28 cellular contexts compared by ENCODE assay signal in genomic region chr13:43377149-43377548, GRCh38.
A peak's percentile ranks its signal among the peaks of the same experiment; 100 is the strongest.
DNase-seq lines count a peak whose midpoint lies in the region; ATAC-seq and TF ChIP-seq lines count a peak whose summit lies in the region.
"Had no signal": no experiment of that assay in that cellular context is flagged by ENCODE, and none has a peak within 500 bp of the region (broad histone marks: within the 10 kb centered on the region; RNA-seq: fewer than 3 reads in every experiment).

No MANE protein-coding gene starts in this region.

- no peaks in the 10 kb centered on the region for H3K27me3 Mint-ChIP-seq in H9 (ENCODE audit: low read depth)

- no peak overlapping the region for H3K56ac ChIP-seq in H9 (ENCODE audit: insufficient read length, low read depth, low read length)

- intact Hi-C loops in heart left ventricle (cut with DNase I), result no loop called here

- H3K36me3 Mint-ChIP-seq in H9 (ENCODE audit: insufficient read depth in 1 of 3, low read depth in 3 of 3), result peaks cover 0 to 8% (median 3%) of the 10 kb centered on the region in 3 experiments; a peak in 4 of 7 replicates
- H3K36me3 Mint-ChIP-seq: CD4-positive, CD25-positive, alpha-beta regulatory T cell had no signal

- no peak overlapping the region for H2AK5ac ChIP-seq in H9 (ENCODE audit: insufficient read length, low read length)

- H3K36me3 ChIP-seq in BE2C, result no peaks in the 10 kb centered on the region
- H3K36me3 ChIP-seq in heart left ventricle, result no peaks in the 10 kb centered on the region
- no peaks in the 10 kb centered on the region for H3K36me3 ChIP-seq in hepatocyte (replicated peaks; ENCODE audit: insufficient read depth, low read depth)
- H3K36me3 ChIP-seq: ascending aorta, colonic mucosa, gastrocnemius medialis, lower lobe of right lung, prostate gland, uterus had no signal

- H3K4me1 ChIP-seq in BE2C (peaks cover 4% of the 10 kb centered on the region), heart left ventricle (peaks cover 0 to 21% (median 11%) of the 10 kb centered on the region in 12 donors), H9 (ENCODE audit: insufficient read depth, low read length) (no peaks in the 10 kb centered on the region), hepatocyte (ENCODE audit: insufficient read depth) (no peaks in the 10 kb centered on the region)
- H3K4me1 ChIP-seq: ascending aorta, colonic mucosa, prostate gland had no signal

- no peak overlapping the region for H3K4me3 Mint-ChIP-seq in H9
- H3K4me3 Mint-ChIP-seq: activated CD4-positive, alpha-beta T cell treated with anti-CD3 and anti-CD28 coated beads for 36 hours; activated naive CD4-positive, alpha-beta T cell treated with anti-CD3 and anti-CD28 coated beads, Interleukin-2, amount 50 U/mL, for 24 hours; activated T-cell treated with anti-CD3 and anti-CD28 coated beads, Interleukin-2, amount 50 U/mL, for 72 hours; CD4-positive, CD25-positive, alpha-beta regulatory T cell; neural crest cell had no signal

- WGBS in heart left ventricle, 4 donors, result 88 to 94% (median 88%) methylated on average over 3 of the region's 3 CpGs
- no CpG with 5 or more reads among the region's 3 CpGs for WGBS in H9 (ENCODE audit: extremely low coverage, insufficient read length, low lambda C conversion rate)
- WGBS in hepatocyte (ENCODE audit: low lambda C conversion rate, missing lambda C conversion rate), result 89% methylated on average over 3 of the region's 3 CpGs

- H4K91ac ChIP-seq in H9 (ENCODE audit: insufficient read length, low read depth, low read length), result no peak overlapping the region

- no peak for TF ChIP-seq CTCF in BE2C (IDR thresholded peaks at IDR 0.05; ENCODE audit: low read depth, low read length)
- TF ChIP-seq CTCF in heart left ventricle (IDR thresholded peaks at IDR 0.05), result no peak
- TF ChIP-seq CTCF in H9 (conservative IDR thresholded peaks at IDR 0.05), result no peak
- no peak for TF ChIP-seq CTCF in hepatocyte (IDR thresholded peaks at IDR 0.05; ENCODE audit: poor library complexity)

- no peak overlapping the region for H3K27ac Mint-ChIP-seq in H9
- H3K27ac Mint-ChIP-seq: activated CD4-positive, alpha-beta T cell treated with anti-CD3 and anti-CD28 coated beads for 36 hours; activated naive CD4-positive, alpha-beta T cell treated with anti-CD3 and anti-CD28 coated beads, Interleukin-2, amount 50 U/mL, for 24 hours; activated T-cell treated with anti-CD3 and anti-CD28 coated beads, Interleukin-2, amount 50 U/mL, for 72 hours; CD4-positive, CD25-positive, alpha-beta regulatory T cell had no signal

- no peak overlapping the region for H2BK15ac ChIP-seq in H9 (ENCODE audit: low read depth, low read length)

- no peak for TF ChIP-seq POLR2A in heart left ventricle (IDR thresholded peaks at IDR 0.05)

- no peak overlapping the region for H3K14ac ChIP-seq in H9 (ENCODE audit: insufficient read depth, low read length)

- no peak overlapping the region for H3K4me2 ChIP-seq in H9 (ENCODE audit: insufficient read depth, insufficient read length, low read length)
- H3K4me2 ChIP-seq in hepatocyte, result no peak overlapping the region

- H3K4me3 ChIP-seq in BE2C (ENCODE audit: low read depth, low read length) (no peak overlapping the region), heart left ventricle (no peak overlapping the region), hepatocyte (no peak overlapping the region)
- H3K4me3 ChIP-seq: ascending aorta, colonic mucosa, gastrocnemius medialis, lower lobe of right lung, prostate gland, skin epidermis, uterus had no signal

- no peaks in the 10 kb centered on the region for H3K9me3 ChIP-seq in BE2C
- H3K9me3 ChIP-seq in heart left ventricle, result peaks cover 0 to 22% (median 6%) of the 10 kb centered on the region in 12 donors
- H3K9me3 ChIP-seq in H9 (ENCODE audit: control insufficient read depth, low read depth, low read length), result no peaks in the 10 kb centered on the region
- H3K9me3 ChIP-seq in hepatocyte (ENCODE audit: low read depth), result no peaks in the 10 kb centered on the region
- H3K9me3 ChIP-seq: colonic mucosa, gastrocnemius medialis, lower lobe of right lung, prostate gland had no signal

- H3K9ac ChIP-seq in H9 (ENCODE audit: extremely low read depth, insufficient read length, low read length), result no peak overlapping the region

- DNase-seq in BE2C (peak; percentile 43), NCI-H1694 treated with DMSO at 0.1 percent for 48 hours (lab: John Stamatoyannopoulos, UW) (peak; percentile 54), cerebellar nuclear complex (lab: John Stamatoyannopoulos, UW) (peak; percentile 7 to 37), heart left ventricle (peak in 1 of 5 donors; percentile 69), H9 (no peak), RKO (ENCODE audit: low spot score) (no peak), hepatocyte (ENCODE audit: low spot score) (no peak)
- DNase-seq: activated CD4-positive, alpha-beta T cell treated with anti-CD3 and anti-CD28 coated beads for 36 hours; activated T-cell treated with anti-CD3 and anti-CD28 coated beads, Interleukin-2, amount 50 U/mL, for 72 hours; CD4-positive, CD25-positive, alpha-beta regulatory T cell; colonic mucosa; gastrocnemius medialis; H7; islet precursor cell; lower lobe of right lung; NCI-H1105 treated with DMSO at 0.1 percent for 48 hours; NCI-H2107; NCI-H526 treated with DMSO at 0.1 percent for 48 hours; SHP77 treated with DMSO at 0.1 percent for 48 hours; stimulated activated CD4-positive, alpha-beta T cell treated with anti-CD3 and anti-CD28 coated beads, Interleukin-1b, Interleukin-23, amount 100 ng/mL, for 48 hours; T-helper 1 cell had no signal

- H4K20me1 ChIP-seq in H9 (ENCODE audit: control insufficient read depth, insufficient read depth, insufficient read length) (no peaks in the 10 kb centered on the region), hepatocyte (ENCODE audit: insufficient read depth, poor library complexity, severe bottlenecking) (no peaks in the 10 kb centered on the region)

- peaks cover 4 to 5% of the 10 kb centered on the region in 2 experiments; a peak in 3 of 4 replicates for H3K4me1 Mint-ChIP-seq in H9
- H3K4me1 Mint-ChIP-seq: neural crest cell had no signal

- peak in 3 of 4 donors; percentile 21 to 57 (median 49) for ATAC-seq in heart left ventricle
- no peak for ATAC-seq in HG03159 (IDR thresholded peaks at IDR 0.05; ENCODE audit: unreplicated experiment)
- ATAC-seq: activated CD4-positive, alpha-beta T cell treated with anti-CD3 and anti-CD28 coated beads for 36 hours; activated T-cell treated with anti-CD3 and anti-CD28 coated beads, Interleukin-2, amount 50 U/mL, for 72 hours; gastrocnemius medialis; lower lobe of right lung had no signal

- H2BK20ac ChIP-seq in H9 (ENCODE audit: low read depth, low read length, poor library complexity, severe bottlenecking), result no peak overlapping the region

- H3K9me2 ChIP-seq in hepatocyte (replicated peaks; ENCODE audit: insufficient read depth), result no peaks in the 10 kb centered on the region

- no peak overlapping the region for H3T11ph ChIP-seq in H9 (ENCODE audit: low read length)

- H3K9me3 Mint-ChIP-seq in H9, result peaks cover 10 to 12% of the 10 kb centered on the region in 2 experiments

- no peaks in the 10 kb centered on the region for H3K79me1 ChIP-seq in H9 (ENCODE audit: insufficient read depth, low read depth, low read length, poor library complexity, severe bottlenecking)

- no peak overlapping the region for H3K23ac ChIP-seq in H9 (ENCODE audit: insufficient read length, low read depth, low read length)

- no peak overlapping the region for H4K8ac ChIP-seq in H9 (replicated peaks; ENCODE audit: insufficient read length, low read depth, low read length)

- H3K79me2 ChIP-seq in H9 (ENCODE audit: insufficient read depth, low read length) (no peaks in the 10 kb centered on the region), hepatocyte (no peaks in the 10 kb centered on the region)

- H3K4ac ChIP-seq in H9 (ENCODE audit: low read depth, low read length), result no peak overlapping the region

- H3K18ac ChIP-seq in H9 (ENCODE audit: insufficient read length, low read depth, low read length), result no peak overlapping the region

- H2BK5ac ChIP-seq in H9 (ENCODE audit: insufficient read length, low read length), result no peak overlapping the region

- no peak overlapping the region for H2BK12ac ChIP-seq in H9 (ENCODE audit: insufficient read length, low read depth, low read length)

- H4K5ac ChIP-seq in H9 (ENCODE audit: insufficient read length, low read depth, low read length), result no peak overlapping the region

- no peak overlapping the region for H2BK120ac ChIP-seq in H9 (ENCODE audit: low read depth, low read length, poor library complexity, severe bottlenecking)

- H2AFZ ChIP-seq in H9 (ENCODE audit: low read length) (no peak overlapping the region), hepatocyte (no peak overlapping the region)

- no peaks in the 10 kb centered on the region for H3K23me2 ChIP-seq in H9 (ENCODE audit: insufficient read length, low read depth, low read length, poor library complexity, severe bottlenecking)

- H3K27ac ChIP-seq in heart left ventricle, result no peak overlapping the region
- H3K27ac ChIP-seq in H9 (ENCODE audit: insufficient read length, low read depth, low read length), result no peak overlapping the region
- H3K27ac ChIP-seq in hepatocyte, result no peak overlapping the region
- H3K27ac ChIP-seq: ascending aorta, colonic mucosa, gastrocnemius medialis, lower lobe of right lung, prostate gland, skin epidermis, uterus had no signal

- H3K27me3 ChIP-seq in BE2C, result no peaks in the 10 kb centered on the region
- H3K27me3 ChIP-seq in heart left ventricle, result no peaks in the 10 kb centered on the region
- H3K27me3 ChIP-seq in H9 (ENCODE audit: insufficient read depth, low read length), result no peaks in the 10 kb centered on the region
- H3K27me3 ChIP-seq in hepatocyte, result no peaks in the 10 kb centered on the region
- H3K27me3 ChIP-seq: ascending aorta, colonic mucosa, gastrocnemius medialis had no signal

Comparison
In these comparisons a context has a peak if more than half of its experiments do, and no peak if none do; other contexts are left out.
1. DNase-seq: peak in BE2C (single experiment), NCI-H1694 treated with DMSO at 0.1 percent for 48 hours (single experiment) and cerebellar nuclear complex (2 of 2); none in H9 (single experiment), RKO (single experiment) and hepatocyte (single experiment).